ENCODE assay signal across 3 cellular contexts in the genomic region with DNA sequence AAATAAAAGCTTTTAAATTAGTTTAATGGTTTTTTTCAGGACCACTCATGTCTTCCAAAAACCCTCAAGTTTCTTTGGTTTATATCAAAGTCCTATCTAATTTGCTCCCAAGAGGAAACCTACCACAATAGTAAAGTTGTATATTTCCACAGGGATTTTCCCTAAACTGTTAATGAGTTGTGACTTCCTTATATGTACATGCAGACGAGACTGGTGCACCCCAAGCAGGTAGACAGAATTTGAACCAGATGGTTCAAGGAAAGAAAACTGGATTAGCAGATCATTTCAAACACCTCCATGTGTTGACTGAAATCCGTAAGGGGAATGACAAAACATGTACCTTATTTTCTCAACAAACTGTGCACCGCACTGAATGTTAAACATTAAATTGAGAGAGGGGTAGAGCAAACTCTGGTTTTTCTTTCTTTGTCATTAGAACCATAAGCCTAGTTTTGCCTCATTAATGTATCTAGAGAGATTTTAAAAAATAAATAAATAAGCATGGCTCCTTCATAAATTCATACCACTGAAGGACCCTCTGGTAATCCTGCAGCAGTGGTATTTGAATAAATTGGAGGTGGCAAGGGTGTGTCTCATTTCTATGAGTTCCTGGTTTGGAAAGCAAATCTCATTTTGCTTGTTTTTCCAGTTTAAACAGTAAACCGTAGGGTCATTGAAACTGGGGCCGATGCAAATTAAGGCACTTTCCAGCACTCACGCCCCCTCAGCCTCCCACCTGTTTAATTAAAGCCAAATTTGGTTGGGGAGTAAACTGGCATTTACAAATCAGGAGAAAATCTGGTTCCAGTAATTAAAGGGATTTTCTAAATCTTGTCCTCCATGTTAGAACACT.
TF ChIP-seq lines count a peak whose summit lies in the region.

No MANE protein-coding gene starts in this region.

TF ChIP-seq in GM12878, 131 proteins besides CTCF, POLR2A, EP300 and RAD21 (continues in another document):
- no peak for TF ChIP-seq YY1 (IDR thresholded peaks at IDR 0.05; ENCODE audit: low read depth, low read length)
- no peak for TF ChIP-seq CREB1 (IDR thresholded peaks at IDR 0.05; ENCODE audit: low read depth)
- TF ChIP-seq, protein P1, sequence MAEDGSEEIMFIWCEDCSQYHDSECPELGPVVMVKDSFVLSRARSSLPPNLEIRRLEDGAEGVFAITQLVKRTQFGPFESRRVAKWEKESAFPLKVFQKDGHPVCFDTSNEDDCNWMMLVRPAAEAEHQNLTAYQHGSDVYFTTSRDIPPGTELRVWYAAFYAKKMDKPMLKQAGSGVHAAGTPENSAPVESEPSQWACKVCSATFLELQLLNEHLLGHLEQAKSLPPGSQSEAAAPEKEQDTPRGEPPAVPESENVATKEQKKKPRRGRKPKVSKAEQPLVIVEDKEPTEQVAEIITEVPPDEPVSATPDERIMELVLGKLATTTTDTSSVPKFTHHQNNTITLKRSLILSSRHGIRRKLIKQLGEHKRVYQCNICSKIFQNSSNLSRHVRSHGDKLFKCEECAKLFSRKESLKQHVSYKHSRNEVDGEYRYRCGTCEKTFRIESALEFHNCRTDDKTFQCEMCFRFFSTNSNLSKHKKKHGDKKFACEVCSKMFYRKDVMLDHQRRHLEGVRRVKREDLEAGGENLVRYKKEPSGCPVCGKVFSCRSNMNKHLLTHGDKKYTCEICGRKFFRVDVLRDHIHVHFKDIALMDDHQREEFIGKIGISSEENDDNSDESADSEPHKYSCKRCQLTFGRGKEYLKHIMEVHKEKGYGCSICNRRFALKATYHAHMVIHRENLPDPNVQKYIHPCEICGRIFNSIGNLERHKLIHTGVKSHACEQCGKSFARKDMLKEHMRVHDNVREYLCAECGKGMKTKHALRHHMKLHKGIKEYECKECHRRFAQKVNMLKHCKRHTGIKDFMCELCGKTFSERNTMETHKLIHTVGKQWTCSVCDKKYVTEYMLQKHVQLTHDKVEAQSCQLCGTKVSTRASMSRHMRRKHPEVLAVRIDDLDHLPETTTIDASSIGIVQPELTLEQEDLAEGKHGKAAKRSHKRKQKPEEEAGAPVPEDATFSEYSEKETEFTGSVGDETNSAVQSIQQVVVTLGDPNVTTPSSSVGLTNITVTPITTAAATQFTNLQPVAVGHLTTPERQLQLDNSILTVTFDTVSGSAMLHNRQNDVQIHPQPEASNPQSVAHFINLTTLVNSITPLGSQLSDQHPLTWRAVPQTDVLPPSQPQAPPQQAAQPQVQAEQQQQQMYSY (CRISPR knock-in tag; IDR thresholded peaks at IDR 0.05), result no peak
- TF ChIP-seq, protein P2, sequence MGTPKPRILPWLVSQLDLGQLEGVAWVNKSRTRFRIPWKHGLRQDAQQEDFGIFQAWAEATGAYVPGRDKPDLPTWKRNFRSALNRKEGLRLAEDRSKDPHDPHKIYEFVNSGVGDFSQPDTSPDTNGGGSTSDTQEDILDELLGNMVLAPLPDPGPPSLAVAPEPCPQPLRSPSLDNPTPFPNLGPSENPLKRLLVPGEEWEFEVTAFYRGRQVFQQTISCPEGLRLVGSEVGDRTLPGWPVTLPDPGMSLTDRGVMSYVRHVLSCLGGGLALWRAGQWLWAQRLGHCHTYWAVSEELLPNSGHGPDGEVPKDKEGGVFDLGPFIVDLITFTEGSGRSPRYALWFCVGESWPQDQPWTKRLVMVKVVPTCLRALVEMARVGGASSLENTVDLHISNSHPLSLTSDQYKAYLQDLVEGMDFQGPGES (IDR thresholded peaks at IDR 0.05), result no peak
- no peak for TF ChIP-seq KDM1A (IDR thresholded peaks at IDR 0.05; ENCODE audit: borderline replicate concordance)
- no peak for TF ChIP-seq ZSCAN29 (IDR thresholded peaks at IDR 0.05)
- TF ChIP-seq, protein P3, sequence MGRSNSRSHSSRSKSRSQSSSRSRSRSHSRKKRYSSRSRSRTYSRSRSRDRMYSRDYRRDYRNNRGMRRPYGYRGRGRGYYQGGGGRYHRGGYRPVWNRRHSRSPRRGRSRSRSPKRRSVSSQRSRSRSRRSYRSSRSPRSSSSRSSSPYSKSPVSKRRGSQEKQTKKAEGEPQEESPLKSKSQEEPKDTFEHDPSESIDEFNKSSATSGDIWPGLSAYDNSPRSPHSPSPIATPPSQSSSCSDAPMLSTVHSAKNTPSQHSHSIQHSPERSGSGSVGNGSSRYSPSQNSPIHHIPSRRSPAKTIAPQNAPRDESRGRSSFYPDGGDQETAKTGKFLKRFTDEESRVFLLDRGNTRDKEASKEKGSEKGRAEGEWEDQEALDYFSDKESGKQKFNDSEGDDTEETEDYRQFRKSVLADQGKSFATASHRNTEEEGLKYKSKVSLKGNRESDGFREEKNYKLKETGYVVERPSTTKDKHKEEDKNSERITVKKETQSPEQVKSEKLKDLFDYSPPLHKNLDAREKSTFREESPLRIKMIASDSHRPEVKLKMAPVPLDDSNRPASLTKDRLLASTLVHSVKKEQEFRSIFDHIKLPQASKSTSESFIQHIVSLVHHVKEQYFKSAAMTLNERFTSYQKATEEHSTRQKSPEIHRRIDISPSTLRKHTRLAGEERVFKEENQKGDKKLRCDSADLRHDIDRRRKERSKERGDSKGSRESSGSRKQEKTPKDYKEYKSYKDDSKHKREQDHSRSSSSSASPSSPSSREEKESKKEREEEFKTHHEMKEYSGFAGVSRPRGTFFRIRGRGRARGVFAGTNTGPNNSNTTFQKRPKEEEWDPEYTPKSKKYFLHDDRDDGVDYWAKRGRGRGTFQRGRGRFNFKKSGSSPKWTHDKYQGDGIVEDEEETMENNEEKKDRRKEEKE (IDR thresholded peaks at IDR 0.05), result no peak
- TF ChIP-seq SMC3 (IDR thresholded peaks at IDR 0.05; ENCODE audit: borderline replicate concordance, low read length), result no peak

TF ChIP-seq in liver, 16 proteins besides CTCF, POLR2A, EP300 and RAD21:
- TF ChIP-seq FOXA2 (IDR thresholded peaks at IDR 0.05) (peak; percentile 26), RXRA (IDR thresholded peaks at IDR 0.05) (peak; percentile 88 to 93), TAF1 (conservative IDR thresholded peaks at IDR 0.05) (no peak), YY1 (IDR thresholded peaks at IDR 0.05) (peak; percentile 56), REST (IDR thresholded peaks at IDR 0.05) (peak; percentile 33), HNF4A (conservative IDR thresholded peaks at IDR 0.05) (peak; percentile 48 to 59), SP1 (IDR thresholded peaks at IDR 0.05) (peak; percentile 75), ZBTB33 (IDR thresholded peaks at IDR 0.05) (peak; percentile 39), JUND (IDR thresholded peaks at IDR 0.05) (peak in 1 of 2 donors; percentile 10), EGR1 (IDR thresholded peaks at IDR 0.05; ENCODE audit: low read depth in 2 of 2) (peak; percentile 88 to 93)
- TF ChIP-seq, protein P4, sequence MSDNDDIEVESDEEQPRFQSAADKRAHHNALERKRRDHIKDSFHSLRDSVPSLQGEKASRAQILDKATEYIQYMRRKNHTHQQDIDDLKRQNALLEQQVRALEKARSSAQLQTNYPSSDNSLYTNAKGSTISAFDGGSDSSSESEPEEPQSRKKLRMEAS (IDR thresholded peaks at IDR 0.05), result no peak
TF ChIP-seq in liver: peak in this region for 9.

TF ChIP-seq in SK-N-SH, 30 proteins besides CTCF, POLR2A, EP300 and RAD21:
- TF ChIP-seq, protein P4 (IDR thresholded peaks at IDR 0.05; ENCODE audit: low read depth), result no peak
- TF ChIP-seq MEF2A (IDR thresholded peaks at IDR 0.05; ENCODE audit: borderline replicate concordance, low read depth) (no peak), RCOR1 (IDR thresholded peaks at IDR 0.05; ENCODE audit: low read length) (no peak), EZH2phosphoT487 (IDR thresholded peaks at IDR 0.05; ENCODE audit: borderline replicate concordance, low read depth) (no peak), TCF12 (IDR thresholded peaks at IDR 0.05) (no peak), FOSL2 (IDR thresholded peaks at IDR 0.05; ENCODE audit: borderline replicate concordance, low read depth) (no peak), YY1 (IDR thresholded peaks at IDR 0.05; ENCODE audit: low read depth) (no peak), TAF1 (IDR thresholded peaks at IDR 0.05; ENCODE audit: borderline replicate concordance, low read depth, low read length) (no peak), RFX5 (IDR thresholded peaks at IDR 0.05; ENCODE audit: low read length) (no peak), SMC3 (IDR thresholded peaks at IDR 0.05; ENCODE audit: low read depth, low read length) (no peak), ELF1 (IDR thresholded peaks at IDR 0.05) (no peak)
- TF ChIP-seq, protein P5, sequence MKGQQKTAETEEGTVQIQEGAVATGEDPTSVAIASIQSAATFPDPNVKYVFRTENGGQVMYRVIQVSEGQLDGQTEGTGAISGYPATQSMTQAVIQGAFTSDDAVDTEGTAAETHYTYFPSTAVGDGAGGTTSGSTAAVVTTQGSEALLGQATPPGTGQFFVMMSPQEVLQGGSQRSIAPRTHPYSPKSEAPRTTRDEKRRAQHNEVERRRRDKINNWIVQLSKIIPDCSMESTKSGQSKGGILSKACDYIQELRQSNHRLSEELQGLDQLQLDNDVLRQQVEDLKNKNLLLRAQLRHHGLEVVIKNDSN (IDR thresholded peaks at IDR 0.05; ENCODE audit: borderline replicate concordance, low read depth), result no peak
- TF ChIP-seq, protein P6, sequence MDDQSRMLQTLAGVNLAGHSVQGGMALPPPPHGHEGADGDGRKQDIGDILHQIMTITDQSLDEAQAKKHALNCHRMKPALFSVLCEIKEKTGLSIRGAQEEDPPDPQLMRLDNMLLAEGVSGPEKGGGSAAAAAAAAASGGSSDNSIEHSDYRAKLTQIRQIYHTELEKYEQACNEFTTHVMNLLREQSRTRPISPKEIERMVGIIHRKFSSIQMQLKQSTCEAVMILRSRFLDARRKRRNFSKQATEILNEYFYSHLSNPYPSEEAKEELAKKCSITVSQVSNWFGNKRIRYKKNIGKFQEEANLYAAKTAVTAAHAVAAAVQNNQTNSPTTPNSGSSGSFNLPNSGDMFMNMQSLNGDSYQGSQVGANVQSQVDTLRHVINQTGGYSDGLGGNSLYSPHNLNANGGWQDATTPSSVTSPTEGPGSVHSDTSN (IDR thresholded peaks at IDR 0.05), result no peak
